In genomic region chr5:151208481-151208914, GRCh38 we compare ENCODE assay signal across 9 cellular contexts. TPM values are rescaled to one million over a fixed set of nuclear protein-coding genes. Genes with fewer than 3 reads are reported as not detected.
DNase-seq lines count a peak whose midpoint lies in the region; ATAC-seq lines count a peak whose summit lies in the region.
"Had no signal": no experiment of that assay in that cellular context is flagged by ENCODE, and none has a peak within 500 bp of the region (broad histone marks: within the 10 kb centered on the region; RNA-seq: fewer than 3 reads in every experiment).

No MANE protein-coding gene starts in this region.

- H3K27ac Mint-ChIP-seq in activated T-helper 17 cell treated with anti-CD3 and anti-CD28 coated beads, Interleukin-2, amount 50 U/mL, for 72 hours = peak overlapping the region; percentile 58
- H3K27ac Mint-ChIP-seq in immature natural killer cell = peak overlapping the region; percentile 84 to 94 (median 90)

- H3K4me3 Mint-ChIP-seq in activated T-helper 17 cell treated with anti-CD3 and anti-CD28 coated beads, Interleukin-2, amount 50 U/mL, for 72 hours = peak overlapping the region; percentile 40
- peak overlapping the region; percentile 56 to 67 (median 61) for H3K4me3 Mint-ChIP-seq in immature natural killer cell

- ATAC-seq in activated T-helper 17 cell treated with anti-CD3 and anti-CD28 coated beads, Interleukin-2, amount 50 U/mL, for 72 hours (replicated peaks) = no peak
- no peak for ATAC-seq in stimulated activated naive CD8-positive, alpha-beta T cell treated with anti-CD3 and anti-CD28 coated beads, Interleukin-15, Interleukin-2, amounts not matched to agents 100 U/mL and 50 U/mL, for 24 hours
- ATAC-seq in HG02938 (IDR thresholded peaks at IDR 0.05; ENCODE audit: unreplicated experiment) = no peak

- peaks cover 21% of the 10 kb centered on the region for H3K4me1 Mint-ChIP-seq in activated T-helper 17 cell treated with anti-CD3 and anti-CD28 coated beads, Interleukin-2, amount 50 U/mL, for 72 hours
- H3K4me1 Mint-ChIP-seq in immature natural killer cell = peaks cover 64 to 78% of the 10 kb centered on the region in 2 donors

- H3K36me3 Mint-ChIP-seq in activated T-helper 17 cell treated with anti-CD3 and anti-CD28 coated beads, Interleukin-2, amount 50 U/mL, for 72 hours (ENCODE audit: low read depth) = peaks cover 18% of the 10 kb centered on the region
- peaks cover 3 to 10% (median 3%) of the 10 kb centered on the region in 3 donors for H3K36me3 Mint-ChIP-seq in immature natural killer cell

- DNase-seq in KBM-7 = peak; percentile 21
- DNase-seq in immature natural killer cell = no peak
- DNase-seq in stimulated activated naive CD8-positive, alpha-beta T cell treated with anti-CD3 and anti-CD28 coated beads, Interleukin-15, Interleukin-2, amounts not matched to agents 100 U/mL and 50 U/mL, for 24 hours = peak; percentile 32
- no peak for DNase-seq in Kasumi-1 (lab: John Stamatoyannopoulos, UW)
- DNase-seq in stimulated activated naive CD4-positive, alpha-beta T cell treated with Interleukin-2 at 50 U/mL for 16 hours (lab: John Stamatoyannopoulos, UW) = no peak
- DNase-seq in stimulated activated CD4-positive, alpha-beta T cell treated with anti-CD3 and anti-CD28 coated beads, Interleukin-1b, Interleukin-23, amount 100 ng/mL, for 48 hours = no peak
- DNase-seq: retina had no signal

- in situ Hi-C loops in KBM-7 (cut with MboI; ENCODE audit: low pct_unique_long_range_greater_than_20kb, low sequenced_read_pairs) = no loop called here

- H3K9me3 Mint-ChIP-seq in activated T-helper 17 cell treated with anti-CD3 and anti-CD28 coated beads, Interleukin-2, amount 50 U/mL, for 72 hours = no peaks in the 10 kb centered on the region
- no peaks in the 10 kb centered on the region for H3K9me3 Mint-ChIP-seq in immature natural killer cell

- H3K27me3 Mint-ChIP-seq in activated T-helper 17 cell treated with anti-CD3 and anti-CD28 coated beads, Interleukin-2, amount 50 U/mL, for 72 hours = no peaks in the 10 kb centered on the region
- peaks cover 2 to 3% (median 3%) of the 10 kb centered on the region in 3 donors for H3K27me3 Mint-ChIP-seq in immature natural killer cell (ENCODE audit: low read depth in 3 of 3)

RNA-seq across cellular contexts. Expression of gene CCDC69, which starts 15.4 kb away (rescaled TPM):
- 10 to 100 TPM; 27.4 to 40.1 TPM for total RNA-seq in activated T-helper 17 cell treated with anti-CD3 and anti-CD28 coated beads, Interleukin-2, amount 50 U/mL, for 72 hours
- 100 to 1,000 TPM in 2 of 3 donors, 10 to 100 TPM in 1; 88.1 to 256 (median 149) TPM for polyA plus RNA-seq in immature natural killer cell

RNA-seq across cellular contexts. Expression of gene GM2A, which starts 44.5 kb away (rescaled TPM):
- total RNA-seq in activated T-helper 17 cell treated with anti-CD3 and anti-CD28 coated beads, Interleukin-2, amount 50 U/mL, for 72 hours = 10 to 100 TPM; 32.2 to 41.1 TPM
- polyA plus RNA-seq in immature natural killer cell = 1 to 10 TPM; 4.6 to 8.7 (median 5.2) TPM

RNA-seq across cellular contexts. Expression of gene ANXA6, which starts 50.9 kb away (rescaled TPM):
- 100 to 1,000 TPM; 432 to 559 TPM for total RNA-seq in activated T-helper 17 cell treated with anti-CD3 and anti-CD28 coated beads, Interleukin-2, amount 50 U/mL, for 72 hours
- polyA plus RNA-seq in immature natural killer cell = 100 to 1,000 TPM; 313 to 679 (median 395) TPM

Comparison
In these comparisons a context has a peak if more than half of its experiments do, and no peak if none do; other contexts are left out.
1. DNase-seq: peak in KBM-7 (single experiment) and stimulated activated naive CD8-positive, alpha-beta T cell treated with anti-CD3 and anti-CD28 coated beads, Interleukin-15, Interleukin-2, amounts not matched to agents 100 U/mL and 50 U/mL, for 24 hours (single experiment); none in immature natural killer cell (0 of 3), Kasumi-1 (0 of 2), stimulated activated naive CD4-positive, alpha-beta T cell treated with Interleukin-2 at 50 U/mL for 16 hours (single experiment) and stimulated activated CD4-positive, alpha-beta T cell treated with anti-CD3 and anti-CD28 coated beads, Interleukin-1b, Interleukin-23, amount 100 ng/mL, for 48 hours (single experiment).